Comparison of ENCODE assay signal across 8 cellular contexts in the genomic region with DNA sequence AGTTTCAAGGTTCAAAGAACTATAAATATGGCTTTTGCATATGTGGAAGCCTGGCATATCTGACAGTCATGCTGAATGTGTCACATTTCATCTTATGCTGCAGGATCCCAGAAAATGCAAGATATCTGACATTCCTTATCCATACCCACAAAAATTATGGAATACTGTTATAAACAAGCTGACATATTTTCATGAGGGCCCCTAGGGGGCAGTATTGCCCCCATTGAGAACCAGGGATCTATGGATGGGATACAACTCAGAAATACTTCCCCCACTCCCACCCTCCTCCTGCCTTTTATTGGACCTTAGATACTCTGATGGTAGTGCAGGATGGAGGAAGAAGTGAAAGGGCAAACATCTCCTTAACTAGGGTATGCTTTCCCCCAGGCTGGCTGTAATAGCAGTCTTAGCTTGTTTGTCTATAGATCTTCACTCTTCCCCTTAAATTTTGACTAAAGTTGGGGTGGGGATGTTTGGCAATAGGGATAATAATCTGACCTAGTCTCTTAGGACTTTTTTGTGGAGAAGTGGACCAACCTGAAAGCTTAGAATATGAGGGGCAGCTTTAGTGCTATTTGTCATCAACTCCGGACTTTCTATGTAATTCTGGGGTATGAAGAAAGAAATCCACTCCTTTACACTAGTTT. TPM values are rescaled to one million over a fixed set of nuclear protein-coding genes. Genes with fewer than 3 reads are reported as not detected.
DNase-seq lines count a peak whose midpoint lies in the region; ATAC-seq and TF ChIP-seq lines count a peak whose summit lies in the region.

No MANE protein-coding gene starts in this region.

- no peak overlapping the region for H3K27ac Mint-ChIP-seq in CD14-positive monocyte

- no peaks in the 10 kb centered on the region for H3K36me3 Mint-ChIP-seq in CD14-positive monocyte

- peaks cover 9 to 13% (median 11%) of the 10 kb centered on the region in 3 donors for H3K27me3 Mint-ChIP-seq in CD14-positive monocyte (ENCODE audit: low read depth in 3 of 3)

- H3K4me1 Mint-ChIP-seq in CD14-positive monocyte, result no peaks in the 10 kb centered on the region

- no peak overlapping the region for H3K27ac ChIP-seq in HEK293 (ENCODE audit: extremely low read depth, low read depth, low read length)

- intact Hi-C loops in CD14-positive monocyte (cut with micrococcal nuclease), result loop anchor here in 1 of 2 donors (5.0 kb wide), 1 partner anchor 494 kb away; no protein-coding TSS in a partner anchor
- intact Hi-C loops in sciatic nerve (cut with DNase I), result no loop called here

- no peak overlapping the region for H3K4me3 Mint-ChIP-seq in CD14-positive monocyte

- no peak overlapping the region for H3K4me3 ChIP-seq in HEK293 (ENCODE audit: low read depth, low read length)
- no peak overlapping the region for H3K4me3 ChIP-seq in foreskin fibroblast (ENCODE audit: low read depth in 1 of 2, low read length in 2 of 2)

- no peaks in the 10 kb centered on the region for H3K36me3 ChIP-seq in HEK293 (ENCODE audit: control insufficient read depth in 2 of 2, insufficient read depth in 1 of 2, low read length in 2 of 2)

- POLR2A ChIA-PET in HEK293 (lab: Yijun Ruan, JAX), result interaction anchor here (0.6 kb wide), 1 partner anchor 15 kb away, joined by 3 read pairs; no protein-coding TSS in a partner anchor

- ATAC-seq in sciatic nerve (peak; percentile 56), GM18502 (IDR thresholded peaks at IDR 0.05; ENCODE audit: poor library complexity, unreplicated experiment) (no peak), omental fat pad (ENCODE audit: low FRiP score) (no peak)

- no peaks in the 10 kb centered on the region for H3K9me3 ChIP-seq in HEK293 (ENCODE audit: control insufficient read depth, insufficient read depth, low read depth, low read length)

- DNase-seq in CD14-positive monocyte (ENCODE audit: low spot score) (no peak), RPMI7951 (ENCODE audit: low read depth) (peak; percentile 73), foreskin fibroblast (peak; percentile 50 to 79), sciatic nerve (ENCODE audit: low spot score) (no peak), omental fat pad (ENCODE audit: low spot score) (no peak)
- no peak for DNase-seq in NK-92 treated with Interleukin-12 subunit alpha and Interleukin-12 subunit beta, amount 100 ng/mL, for 24 hours (lab: John Stamatoyannopoulos, UW)

- TF ChIP-seq CTCF in CD14-positive monocyte (IDR thresholded peaks at IDR 0.05) (peak; percentile 87), HEK293 (tag by site-specific recombination; IDR thresholded peaks at IDR 0.05) (0 out of 2 replicates have a peak, but pooled peaks have one; percentile 27), foreskin fibroblast (IDR thresholded peaks at IDR 0.05; ENCODE audit: low read depth, low read length) (peak; percentile 82), omental fat pad (IDR thresholded peaks at IDR 0.05) (peak in 1 of 3 donors; percentile 45)

- H3K4me1 ChIP-seq in HEK293 (ENCODE audit: control insufficient read depth, insufficient read depth, low read length), result no peaks in the 10 kb centered on the region

- CTCF ChIA-PET in HEK293 (lab: Yijun Ruan, JAX), result interaction anchor here (0.5 to 4.9 kb wide), 22 partner anchors 8 to 1580 kb away, joined by 3 to 42 read pairs (median 4); a partner anchor contains a TSS

- no peaks in the 10 kb centered on the region for H3K9me3 Mint-ChIP-seq in CD14-positive monocyte

TF ChIP-seq in HEK293, 187 proteins besides CTCF, POLR2A, EP300 and RAD21:
- TF ChIP-seq ZNF521 (tag by site-specific recombination; IDR thresholded peaks at IDR 0.05) (no peak), ZNF561 (tag by site-specific recombination; IDR thresholded peaks at IDR 0.05; ENCODE audit: borderline replicate concordance) (no peak), IKZF3 (tag by site-specific recombination; IDR thresholded peaks at IDR 0.05) (peak; percentile 87), ZNF600 (tag by site-specific recombination; IDR thresholded peaks at IDR 0.05) (0 out of 2 replicates have a peak, but pooled peaks have one; percentile 25), ZNF654 (tag by site-specific recombination; IDR thresholded peaks at IDR 0.05; ENCODE audit: low read depth) (peak; percentile 70), ZNF37A (tag by site-specific recombination; IDR thresholded peaks at IDR 0.05) (peak; percentile 86), ZSCAN30 (tag by site-specific recombination; IDR thresholded peaks at IDR 0.05) (peak; percentile 16; the same call in 1 of the 2 replicates)
- TF ChIP-seq, protein P1, sequence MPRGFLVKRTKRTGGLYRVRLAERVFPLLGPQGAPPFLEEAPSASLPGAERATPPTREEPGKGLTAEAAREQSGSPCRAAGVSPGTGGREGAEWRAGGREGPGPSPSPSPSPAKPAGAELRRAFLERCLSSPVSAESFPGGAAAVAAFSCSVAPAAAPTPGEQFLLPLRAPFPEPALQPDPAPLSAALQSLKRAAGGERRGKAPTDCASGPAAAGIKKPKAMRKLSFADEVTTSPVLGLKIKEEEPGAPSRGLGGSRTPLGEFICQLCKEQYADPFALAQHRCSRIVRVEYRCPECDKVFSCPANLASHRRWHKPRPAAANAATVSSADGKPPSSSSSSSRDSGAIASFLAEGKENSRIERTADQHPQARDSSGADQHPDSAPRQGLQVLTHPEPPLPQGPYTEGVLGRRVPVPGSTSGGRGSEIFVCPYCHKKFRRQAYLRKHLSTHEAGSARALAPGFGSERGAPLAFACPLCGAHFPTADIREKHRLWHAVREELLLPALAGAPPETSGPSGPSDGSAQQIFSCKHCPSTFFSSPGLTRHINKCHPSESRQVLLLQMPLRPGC (tag by site-specific recombination; IDR thresholded peaks at IDR 0.05), result no peak

RNA-seq across cellular contexts. Expression of a gene that starts 3.5 kb away (rescaled TPM):
- not detected for polyA plus RNA-seq in CD14-positive monocyte
- 0.24 TPM in 1 of 2 replicates, not detected in the other for total RNA-seq in RPMI7951 (2014; rRNA removed; shearing (Covaris generic))
- total RNA-seq in sciatic nerve, result not detected
- not detected for total RNA-seq in omental fat pad

RNA-seq across cellular contexts. Expression of a gene that starts 12.3 kb away (rescaled TPM):
- not detected for polyA plus RNA-seq in CD14-positive monocyte
- total RNA-seq in RPMI7951 (2014; rRNA removed; shearing (Covaris generic)), result 229 and 267 TPM in 2 replicates
- total RNA-seq in sciatic nerve, result 4.1 TPM
- 100 to 1,000 TPM in 2 of 4 donors, 10 to 100 TPM in 2; 16.2 to 181 (median 81.7) TPM for total RNA-seq in omental fat pad

RNA-seq across cellular contexts. Expression of a gene that starts 18.6 kb away (rescaled TPM):
- polyA plus RNA-seq in CD14-positive monocyte, result 1 to 10 TPM; 1.0 to 1.6 TPM
- total RNA-seq in RPMI7951 (2014; rRNA removed; shearing (Covaris generic)), result 264 and 265 TPM in 2 replicates
- total RNA-seq in sciatic nerve (26.3 TPM), omental fat pad (100 to 1,000 TPM in 1 of 4 donors, 10 to 100 TPM in 3; 23.9 to 106 (median 40.9) TPM)

Comparison
In these comparisons a context has a peak if more than half of its experiments do, and no peak if none do; other contexts are left out.
1. DNase-seq: peak in RPMI7951 (single experiment) and foreskin fibroblast (2 of 2); none in CD14-positive monocyte (single experiment), sciatic nerve (single experiment), omental fat pad (single experiment) and NK-92 treated with Interleukin-12 subunit alpha and Interleukin-12 subunit beta, amount 100 ng/mL, for 24 hours (single experiment).